Comparison of ENCODE assay signal across 17 cellular contexts in genomic region chr13:93727301-93728141, GRCh38.
DNase-seq lines count a peak whose midpoint lies in the region; ATAC-seq, FAIRE-seq and TF ChIP-seq lines count a peak whose summit lies in the region.
"Had no signal": no experiment of that assay in that cellular context is flagged by ENCODE, and none has a peak within 500 bp of the region (broad histone marks: within the 10 kb centered on the region; RNA-seq: fewer than 3 reads in every experiment).

No MANE protein-coding gene starts in this region.

- H3K4me1 Mint-ChIP-seq in astrocyte (ENCODE audit: low read depth, unreplicated experiment) (peaks cover 37% of the 10 kb centered on the region), mesothelial cell of epicardium (peaks cover 59% of the 10 kb centered on the region)
- H3K4me1 Mint-ChIP-seq: activated naive CD4-positive, alpha-beta T cell treated with anti-CD3 and anti-CD28 coated beads, Interleukin-2, amount 10 ng/mL, durations not matched to agents 7 days and 5 days had no signal

- H3K36me3 ChIP-seq in astrocyte (ENCODE audit: insufficient read depth, low read length): no peaks in the 10 kb centered on the region
- H3K36me3 ChIP-seq: BLaER1 treated with 17β-estradiol and CSF1 and Interleukin-3, amounts not matched to agents 10 nM and 100 nM; upper lobe of right lung had no signal

- H3K9me3 Mint-ChIP-seq in astrocyte (ENCODE audit: unreplicated experiment) (no peaks in the 10 kb centered on the region), mesothelial cell of epicardium (peaks cover 5% of the 10 kb centered on the region)
- H3K9me3 Mint-ChIP-seq: activated naive CD4-positive, alpha-beta T cell treated with anti-CD3 and anti-CD28 coated beads, Interleukin-2, amount 10 ng/mL, durations not matched to agents 7 days and 5 days had no signal

- no peak overlapping the region for H3K4me3 Mint-ChIP-seq in astrocyte (ENCODE audit: unreplicated experiment)
- H3K4me3 Mint-ChIP-seq in mesothelial cell of epicardium: no peak overlapping the region
- H3K4me3 Mint-ChIP-seq: activated naive CD4-positive, alpha-beta T cell treated with anti-CD3 and anti-CD28 coated beads, Interleukin-2, amount 10 ng/mL, durations not matched to agents 7 days and 5 days had no signal

- no peak overlapping the region for H3K4me2 ChIP-seq in astrocyte (ENCODE audit: low read length)
- H3K4me2 ChIP-seq: BLaER1 treated with 17β-estradiol and CSF1 and Interleukin-3, amounts not matched to agents 10 nM and 100 nM had no signal

- peak; percentile 21 for DNase-seq in Daoy (ENCODE audit: low read depth)
- peak; percentile 66 for DNase-seq in HT1080 (ENCODE audit: low read depth)
- peak; percentile 59 for DNase-seq in astrocyte (ENCODE audit: low read depth)
- DNase-seq in mesothelial cell of epicardium (ENCODE audit: low spot score in 2 of 2, unreplicated experiment in 2 of 2): no peak
- no peak for DNase-seq in ecto neural progenitor cell (ENCODE audit: low spot score)
- no peak for DNase-seq in NCI-H82 treated with DMSO at 0.1 percent for 48 hours (lab: John Stamatoyannopoulos, UW; ENCODE audit: unreplicated experiment)
- DNase-seq: activated naive CD4-positive, alpha-beta T cell treated with anti-CD3 and anti-CD28 coated beads, Interleukin-2, amount 10 ng/mL, durations not matched to agents 7 days and 5 days; caudate nucleus; NCI-H2081 treated with DMSO at 0.1 percent for 48 hours; stimulated activated naive CD4-positive, alpha-beta T cell treated with Interleukin-2 at 50 U/mL for 16 hours; T-helper 1 cell; upper lobe of right lung had no signal

- H3K27me3 ChIP-seq in astrocyte (ENCODE audit: insufficient read depth, low read length): no peaks in the 10 kb centered on the region
- H3K27me3 ChIP-seq: BLaER1 treated with 17β-estradiol and CSF1 and Interleukin-3, amounts not matched to agents 10 nM and 100 nM; upper lobe of right lung had no signal

- no peak overlapping the region for H3K9ac ChIP-seq in astrocyte (ENCODE audit: low read length)
- H3K9ac ChIP-seq: BLaER1 treated with 17β-estradiol and CSF1 and Interleukin-3, amounts not matched to agents 10 nM and 100 nM had no signal

- H3K27ac Mint-ChIP-seq in astrocyte (ENCODE audit: unreplicated experiment) (peak overlapping the region; percentile 66), mesothelial cell of epicardium (peak overlapping the region; percentile 84)
- H3K27ac Mint-ChIP-seq: activated naive CD4-positive, alpha-beta T cell treated with anti-CD3 and anti-CD28 coated beads, Interleukin-2, amount 10 ng/mL, durations not matched to agents 7 days and 5 days had no signal

- no peak for ATAC-seq in HG03135 (IDR thresholded peaks at IDR 0.05; ENCODE audit: unreplicated experiment)
- no peak for ATAC-seq in GM19328 (IDR thresholded peaks at IDR 0.05; ENCODE audit: unreplicated experiment)
- ATAC-seq: upper lobe of right lung had no signal

- H3K4me1 ChIP-seq in astrocyte (ENCODE audit: insufficient read depth, low read length): peaks cover 4% of the 10 kb centered on the region
- H3K4me1 ChIP-seq: BLaER1 treated with 17β-estradiol and CSF1 and Interleukin-3, amounts not matched to agents 10 nM and 100 nM; upper lobe of right lung had no signal

- H3K4me3 ChIP-seq in astrocyte (ENCODE audit: insufficient read depth, low read depth, low read length): no peak overlapping the region
- H3K4me3 ChIP-seq: BLaER1 treated with 17β-estradiol and CSF1 and Interleukin-3, amounts not matched to agents 10 nM and 100 nM; skin epidermis; upper lobe of right lung had no signal

- FAIRE-seq in astrocyte (lab: Jason Lieb, UNC): peak; percentile 49
- FAIRE-seq: islet of Langerhans had no signal

- no peaks in the 10 kb centered on the region for H3K9me3 ChIP-seq in astrocyte (ENCODE audit: insufficient read depth, low read depth, low read length)
- H3K9me3 ChIP-seq: BLaER1 treated with 17β-estradiol and CSF1 and Interleukin-3, amounts not matched to agents 10 nM and 100 nM; upper lobe of right lung had no signal

- H3K27ac ChIP-seq in astrocyte (ENCODE audit: low read depth, low read length): no peak overlapping the region
- H3K27ac ChIP-seq: BLaER1 treated with 17β-estradiol and CSF1 and Interleukin-3, amounts not matched to agents 10 nM and 100 nM; skin epidermis; upper lobe of right lung had no signal

- no peak overlapping the region for H2AFZ ChIP-seq in astrocyte (ENCODE audit: low read depth, low read length)

- H3K36me3 Mint-ChIP-seq in astrocyte (ENCODE audit: low read depth, unreplicated experiment) (no peaks in the 10 kb centered on the region), mesothelial cell of epicardium (no peaks in the 10 kb centered on the region)
- H3K36me3 Mint-ChIP-seq: activated naive CD4-positive, alpha-beta T cell treated with anti-CD3 and anti-CD28 coated beads, Interleukin-2, amount 10 ng/mL, durations not matched to agents 7 days and 5 days had no signal

- H3K27me3 Mint-ChIP-seq in astrocyte (ENCODE audit: low read depth, unreplicated experiment) (no peaks in the 10 kb centered on the region), mesothelial cell of epicardium (ENCODE audit: low read depth) (no peaks in the 10 kb centered on the region)
- H3K27me3 Mint-ChIP-seq: activated naive CD4-positive, alpha-beta T cell treated with anti-CD3 and anti-CD28 coated beads, Interleukin-2, amount 10 ng/mL, durations not matched to agents 7 days and 5 days had no signal

- no peaks in the 10 kb centered on the region for H3K79me2 ChIP-seq in astrocyte (ENCODE audit: insufficient read depth, low read length)

- TF ChIP-seq CTCF in astrocyte (IDR thresholded peaks at IDR 0.05; ENCODE audit: insufficient read depth, low read depth, low read length): no peak
- TF ChIP-seq CTCF in mesothelial cell of epicardium (IDR thresholded peaks at IDR 0.05; ENCODE audit: unreplicated experiment): no peak

- H4K20me1 ChIP-seq in astrocyte (ENCODE audit: insufficient read depth, low read length): peaks cover 9% of the 10 kb centered on the region
- H4K20me1 ChIP-seq: BLaER1 treated with 17β-estradiol and CSF1 and Interleukin-3, amounts not matched to agents 10 nM and 100 nM had no signal

Comparison
In these comparisons a context has a peak if more than half of its experiments do, and no peak if none do; other contexts are left out.
1. DNase-seq: peak in Daoy (single experiment), HT1080 (single experiment) and astrocyte (single experiment); none in mesothelial cell of epicardium (0 of 2), ecto neural progenitor cell (single experiment) and NCI-H82 treated with DMSO at 0.1 percent for 48 hours (single experiment).